ENCODE assay signal across 19 cellular contexts in the genomic region with DNA sequence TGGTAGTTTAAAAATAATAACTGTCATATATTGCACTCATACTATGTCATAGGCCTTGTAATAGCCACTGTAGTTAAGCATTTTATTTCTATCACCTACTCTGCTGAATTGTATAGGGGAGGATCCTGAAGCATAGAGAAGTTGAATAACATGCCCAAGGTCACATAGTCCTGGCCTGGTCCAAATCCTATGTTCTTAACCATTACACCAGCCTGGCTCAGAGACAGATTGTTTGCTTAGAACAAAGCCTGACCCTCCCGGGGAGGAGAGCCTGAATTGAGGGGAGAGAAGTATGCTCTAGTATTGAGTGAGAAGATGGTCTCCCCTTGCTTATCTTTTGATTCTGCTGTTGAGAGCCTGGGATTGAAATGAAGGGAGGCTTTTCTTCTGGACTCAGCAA. TPM values are rescaled to one million over a fixed set of nuclear protein-coding genes. Genes with fewer than 3 reads are reported as not detected.
DNase-seq lines count a peak whose midpoint lies in the region; ATAC-seq and TF ChIP-seq lines count a peak whose summit lies in the region.
"Had no signal": no experiment of that assay in that cellular context is flagged by ENCODE, and none has a peak within 500 bp of the region (broad histone marks: within the 10 kb centered on the region; RNA-seq: fewer than 3 reads in every experiment).

No MANE protein-coding gene starts in this region.

- peaks cover 12% of the 10 kb centered on the region for H3K36me3 Mint-ChIP-seq in activated T-cell treated with anti-CD3 and anti-CD28 coated beads, Interleukin-2, amount 50 U/mL, for 4 hours (ENCODE audit: insufficient read depth)
- peaks cover 9% of the 10 kb centered on the region for H3K36me3 Mint-ChIP-seq in activated naive CD8-positive, alpha-beta T cell treated with anti-CD3 and anti-CD28 coated beads, Interleukin-2, amount 50 U/mL, for 24 hours (ENCODE audit: low read depth)
- H3K36me3 Mint-ChIP-seq in activated CD4-positive, alpha-beta T cell treated with anti-CD3 and anti-CD28 coated beads, Interleukin-2, amount 10 ng/mL, durations not matched to agents 24 days and 14 days (ENCODE audit: low read depth) = peaks cover 12% of the 10 kb centered on the region

- TF ChIP-seq CTCF in NB4 (IDR thresholded peaks at IDR 0.05; ENCODE audit: low read depth, low read length) = no peak
- no peak for TF ChIP-seq CTCF in psoas muscle (IDR thresholded peaks at IDR 0.05)

- H3K9me3 ChIP-seq in psoas muscle = no peaks in the 10 kb centered on the region
- H3K9me3 ChIP-seq: SJSA1 had no signal

- TF ChIP-seq POLR2A in NB4 (IDR thresholded peaks at IDR 0.05; ENCODE audit: extremely low read depth, insufficient read length) = no peak

- H3K27ac Mint-ChIP-seq in activated naive CD8-positive, alpha-beta T cell treated with anti-CD3 and anti-CD28 coated beads, Interleukin-2, amount 50 U/mL, for 24 hours = no peak overlapping the region
- H3K27ac Mint-ChIP-seq in activated CD4-positive, alpha-beta T cell treated with anti-CD3 and anti-CD28 coated beads, Interleukin-2, amount 10 ng/mL, durations not matched to agents 24 days and 14 days = no peak overlapping the region
- H3K27ac Mint-ChIP-seq: activated CD4-positive, alpha-beta T cell treated with anti-CD3 and anti-CD28 coated beads, Interleukin-2, amount 10 ng/mL, durations not matched to agents 7 days and 5 days; type B pancreatic cell had no signal

- WGBS in psoas muscle, 3 donors = 31 to 42% (median 38%) methylated on average over 1 of the region's 1 CpG

- no peaks in the 10 kb centered on the region for H3K27me3 ChIP-seq in psoas muscle (ENCODE audit: insufficient read depth in 3 of 3, low read length in 2 of 3)
- H3K27me3 ChIP-seq: SJSA1 had no signal

- peak overlapping the region; percentile 52 for H3K4me3 Mint-ChIP-seq in activated T-cell treated with anti-CD3 and anti-CD28 coated beads, Interleukin-2, amount 50 U/mL, for 4 hours
- peak overlapping the region; percentile 92 for H3K4me3 Mint-ChIP-seq in activated naive CD8-positive, alpha-beta T cell treated with anti-CD3 and anti-CD28 coated beads, Interleukin-2, amount 50 U/mL, for 24 hours
- H3K4me3 Mint-ChIP-seq in activated CD4-positive, alpha-beta T cell treated with anti-CD3 and anti-CD28 coated beads, Interleukin-2, amount 10 ng/mL, durations not matched to agents 24 days and 14 days = no peak overlapping the region

- peak overlapping the region; percentile 93 for H3K27ac ChIP-seq in psoas muscle
- H3K27ac ChIP-seq: C4-2B, PC-9, SJSA1 had no signal

- peaks cover 3 to 25% of the 10 kb centered on the region in 2 donors for H3K36me3 ChIP-seq in psoas muscle (ENCODE audit: insufficient read depth in 1 of 2, low read depth in 1 of 2)

- intact Hi-C loops in psoas muscle (cut with DNase I) = no loop called here
- intact Hi-C loops in activated CD4-positive, alpha-beta T cell treated with anti-CD3 and anti-CD28 coated beads, Interleukin-2, amount 10 ng/mL, durations not matched to agents 24 days and 14 days (cut with micrococcal nuclease) = no loop called here

- no peak for ATAC-seq in activated T-cell treated with anti-CD3 and anti-CD28 coated beads, Interleukin-2, amount 50 U/mL, for 4 hours
- ATAC-seq in activated naive CD8-positive, alpha-beta T cell treated with anti-CD3 and anti-CD28 coated beads, Interleukin-2, amount 50 U/mL, for 24 hours = no peak
- ATAC-seq in psoas muscle = no peak
- ATAC-seq: left lobe of liver, right cardiac atrium had no signal

- peaks cover 26% of the 10 kb centered on the region for H3K4me1 Mint-ChIP-seq in activated T-cell treated with anti-CD3 and anti-CD28 coated beads, Interleukin-2, amount 50 U/mL, for 4 hours (ENCODE audit: low read depth)
- H3K4me1 Mint-ChIP-seq in activated naive CD8-positive, alpha-beta T cell treated with anti-CD3 and anti-CD28 coated beads, Interleukin-2, amount 50 U/mL, for 24 hours = peaks cover 27% of the 10 kb centered on the region
- H3K4me1 Mint-ChIP-seq in activated CD4-positive, alpha-beta T cell treated with anti-CD3 and anti-CD28 coated beads, Interleukin-2, amount 10 ng/mL, durations not matched to agents 24 days and 14 days = peaks cover 30% of the 10 kb centered on the region

- H3K9me3 Mint-ChIP-seq in activated T-cell treated with anti-CD3 and anti-CD28 coated beads, Interleukin-2, amount 50 U/mL, for 4 hours = no peaks in the 10 kb centered on the region
- H3K9me3 Mint-ChIP-seq in activated naive CD8-positive, alpha-beta T cell treated with anti-CD3 and anti-CD28 coated beads, Interleukin-2, amount 50 U/mL, for 24 hours = no peaks in the 10 kb centered on the region
- H3K9me3 Mint-ChIP-seq in activated CD4-positive, alpha-beta T cell treated with anti-CD3 and anti-CD28 coated beads, Interleukin-2, amount 10 ng/mL, durations not matched to agents 24 days and 14 days = no peaks in the 10 kb centered on the region
- H3K9me3 Mint-ChIP-seq: activated CD4-positive, alpha-beta T cell treated with anti-CD3 and anti-CD28 coated beads, Interleukin-2, amount 10 ng/mL, durations not matched to agents 7 days and 5 days; type B pancreatic cell had no signal

- H3K4me3 ChIP-seq in NB4 (ENCODE audit: low read depth, low read length) (peak overlapping the region; percentile 12), psoas muscle (peak overlapping the region; percentile 95)
- H3K4me3 ChIP-seq: PC-9, SJSA1 had no signal

- no peaks in the 10 kb centered on the region for H3K27me3 Mint-ChIP-seq in activated T-cell treated with anti-CD3 and anti-CD28 coated beads, Interleukin-2, amount 50 U/mL, for 4 hours (ENCODE audit: low read depth)
- H3K27me3 Mint-ChIP-seq in activated naive CD8-positive, alpha-beta T cell treated with anti-CD3 and anti-CD28 coated beads, Interleukin-2, amount 50 U/mL, for 24 hours = no peaks in the 10 kb centered on the region
- no peaks in the 10 kb centered on the region for H3K27me3 Mint-ChIP-seq in activated CD4-positive, alpha-beta T cell treated with anti-CD3 and anti-CD28 coated beads, Interleukin-2, amount 10 ng/mL, durations not matched to agents 24 days and 14 days
- H3K27me3 Mint-ChIP-seq: activated CD4-positive, alpha-beta T cell treated with anti-CD3 and anti-CD28 coated beads, Interleukin-2, amount 10 ng/mL, durations not matched to agents 7 days and 5 days; type B pancreatic cell had no signal

- H3K4me1 ChIP-seq in psoas muscle = peaks cover 19% of the 10 kb centered on the region
- H3K4me1 ChIP-seq: SJSA1 had no signal

- no peak for DNase-seq in activated T-cell treated with anti-CD3 and anti-CD28 coated beads, Interleukin-2, amount 50 U/mL, for 4 hours
- DNase-seq in activated T-cell treated with anti-CD3 and anti-CD28 coated beads for 4 hours (no peak), NB4 (ENCODE audit: low read depth) (no peak), psoas muscle (no peak), SIG-M5 treated with dmso at 0.1 percent for 504 hours (lab: John Stamatoyannopoulos, UW; ENCODE audit: unreplicated experiment) (no peak), NCI-H2196 treated with DMSO at 0.1 percent for 48 hours (lab: John Stamatoyannopoulos, UW; ENCODE audit: unreplicated experiment) (no peak)
- no peak for DNase-seq in activated naive CD8-positive, alpha-beta T cell treated with anti-CD3 and anti-CD28 coated beads, Interleukin-2, amount 50 U/mL, for 24 hours
- no peak for DNase-seq in activated CD4-positive, alpha-beta T cell treated with anti-CD3 and anti-CD28 coated beads, Interleukin-2, amount 10 ng/mL, durations not matched to agents 24 days and 14 days
- DNase-seq: activated CD4-positive, alpha-beta T cell treated with anti-CD3 and anti-CD28 coated beads, Interleukin-2, amount 10 ng/mL, durations not matched to agents 7 days and 5 days; activated CD8-positive, alpha-beta memory T cell treated with anti-CD3 and anti-CD28 coated beads, Interleukin-2, amount 50 U/mL, for 48 hours; NCI-H524 treated with DMSO at 0.1 percent for 48 hours; nucleus accumbens; PC-9; right cardiac atrium; stimulated activated naive CD4-positive, alpha-beta T cell treated with Interleukin-2 at 50 U/mL for 16 hours had no signal

RNA-seq across cellular contexts. Expression of a gene that starts 2.2 kb away (rescaled TPM):
- total RNA-seq in activated T-cell treated with anti-CD3 and anti-CD28 coated beads, Interleukin-2, amount 50 U/mL, for 4 hours = 10 to 100 TPM; 11.7 to 13.4 (median 11.8) TPM
- total RNA-seq in psoas muscle = 10 to 100 TPM; 14.0 to 26.7 (median 18.0) TPM
- polyA plus RNA-seq in psoas muscle = 1 to 10 TPM; 1.8 to 9.3 (median 4.3) TPM
- total RNA-seq in activated CD4-positive, alpha-beta T cell treated with anti-CD3 and anti-CD28 coated beads, Interleukin-2, amount 10 ng/mL, durations not matched to agents 24 days and 14 days = 15.1 and 16.3 TPM in 2 replicates

RNA-seq across cellular contexts. Expression of a gene that starts 41.9 kb away (rescaled TPM):
- total RNA-seq in activated T-cell treated with anti-CD3 and anti-CD28 coated beads, Interleukin-2, amount 50 U/mL, for 4 hours = 100 to 1,000 TPM; 128 to 142 (median 132) TPM
- total RNA-seq in psoas muscle = 10 to 100 TPM; 51.1 to 95.1 (median 63.6) TPM
- polyA plus RNA-seq in psoas muscle = 100 to 1,000 TPM in 2 of 3 donors, 10 to 100 TPM in 1; 78.9 to 132 (median 104) TPM
- total RNA-seq in activated CD4-positive, alpha-beta T cell treated with anti-CD3 and anti-CD28 coated beads, Interleukin-2, amount 10 ng/mL, durations not matched to agents 24 days and 14 days = 154 and 169 TPM in 2 replicates

RNA-seq across cellular contexts. Expression of a gene that starts 42.0 kb away (rescaled TPM):
- 1 to 10 TPM; 6.5 to 8.6 (median 7.1) TPM for total RNA-seq in activated T-cell treated with anti-CD3 and anti-CD28 coated beads, Interleukin-2, amount 50 U/mL, for 4 hours
- 10 to 100 TPM in 1 of 4 donors, 1 to 10 TPM in 3; 5.5 to 15.1 (median 7.5) TPM for total RNA-seq in psoas muscle
- polyA plus RNA-seq in psoas muscle = 1 to 10 TPM; 3.1 to 9.3 (median 6.9) TPM
- total RNA-seq in activated CD4-positive, alpha-beta T cell treated with anti-CD3 and anti-CD28 coated beads, Interleukin-2, amount 10 ng/mL, durations not matched to agents 24 days and 14 days = 11.0 and 11.4 TPM in 2 replicates
